Comparison of ENCODE assay signal across 9 cellular contexts in the genomic region with DNA sequence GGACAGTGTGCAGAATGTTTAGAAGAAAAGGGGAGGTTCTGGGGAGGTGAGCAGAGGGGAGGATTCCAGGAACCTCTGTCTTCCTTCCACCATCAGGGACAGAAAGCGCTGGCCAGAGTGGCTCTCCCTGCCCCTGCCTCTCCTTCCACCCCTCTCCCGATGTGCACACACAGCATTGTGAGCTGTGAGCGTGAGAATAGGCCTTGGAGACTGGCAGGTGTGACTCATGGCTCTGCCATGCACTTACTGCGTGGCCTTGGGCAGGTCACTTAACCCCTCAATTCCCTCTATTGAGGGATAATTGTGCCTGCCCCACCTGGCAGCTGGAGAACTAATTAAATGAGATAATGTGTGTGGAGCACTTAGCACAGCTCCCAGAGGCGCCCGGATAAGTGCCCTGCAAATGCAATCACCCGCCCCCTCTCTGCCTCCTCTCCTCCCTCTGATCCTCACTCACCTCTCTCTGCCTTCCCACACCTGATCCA.
A peak's percentile ranks its signal among the peaks of the same experiment; 100 is the strongest.
DNase-seq lines count a peak whose midpoint lies in the region; ATAC-seq and TF ChIP-seq lines count a peak whose summit lies in the region.
"Had no signal": no experiment of that assay in that cellular context is flagged by ENCODE, and none has a peak within 500 bp of the region (broad histone marks: within the 10 kb centered on the region; RNA-seq: fewer than 3 reads in every experiment).

No MANE protein-coding gene starts in this region.

- peaks cover 47% of the 10 kb centered on the region for H3K4me1 ChIP-seq in GM23248 (ENCODE audit: insufficient read depth)

- H3K27ac ChIP-seq in GM23248: peak overlapping the region; percentile 74

- H3K9me3 ChIP-seq in GM23248 (ENCODE audit: low read depth): no peaks in the 10 kb centered on the region

- H3K4me3 ChIP-seq in GM23248: no peak overlapping the region
- no peak overlapping the region for H3K4me3 ChIP-seq in fibroblast of the aortic adventitia (ENCODE audit: low read depth, low read length)

- 36 to 38% methylated on average over 7 of the region's 7 CpGs for WGBS in GM23248 (ENCODE audit: low coverage in 1 of 2, low lambda C conversion rate in 2 of 2, missing lambda C conversion rate in 2 of 2), 2 experiments

- peaks cover 39% of the 10 kb centered on the region for H3F3A ChIP-seq in GM23248 (ENCODE audit: insufficient read depth)

- H3K36me3 ChIP-seq in GM23248 (ENCODE audit: low read depth): 0 out of 2 replicates have a peak, but pooled peaks cover 4% of the 10 kb centered on the region

- no peak overlapping the region for H2AFZ ChIP-seq in GM23248

- H3K27me3 Mint-ChIP-seq in effector memory CD8-positive, alpha-beta T cell: no peaks in the 10 kb centered on the region
- H3K27me3 Mint-ChIP-seq: activated CD4-positive, alpha-beta memory T cell treated with anti-CD3 and anti-CD28 coated beads, Interleukin-2, amount 10 ng/mL, durations not matched to agents 7 days and 5 days had no signal

- DNase-seq in GM23248 (peak; percentile 94), RPMI7951 (ENCODE audit: low read depth) (peak; percentile 86), fibroblast of the aortic adventitia (ENCODE audit: low read depth) (peak; percentile 65), pulmonary artery endothelial cell (ENCODE audit: low read depth, low spot score) (peak; percentile 36), NCI-H345 treated with DMSO at 0.1 percent for 48 hours (lab: John Stamatoyannopoulos, UW; ENCODE audit: unreplicated experiment) (no peak)
- DNase-seq in effector memory CD8-positive, alpha-beta T cell: no peak
- DNase-seq: activated CD4-positive, alpha-beta memory T cell treated with anti-CD3 and anti-CD28 coated beads, Interleukin-2, amount 10 ng/mL, durations not matched to agents 7 days and 5 days had no signal

- peak overlapping the region; percentile 64 for H3K9ac ChIP-seq in GM23248

- TF ChIP-seq CTCF in fibroblast of the aortic adventitia (IDR thresholded peaks at IDR 0.05; ENCODE audit: insufficient read depth, low read length): no peak

- ATAC-seq in effector memory CD8-positive, alpha-beta T cell (replicated peaks): no peak
- ATAC-seq in HG02763 (IDR thresholded peaks at IDR 0.05; ENCODE audit: unreplicated experiment) (no peak), HG03139 (IDR thresholded peaks at IDR 0.05; ENCODE audit: unreplicated experiment) (no peak)

- H3K4me2 ChIP-seq in GM23248 (ENCODE audit: unreplicated experiment): peak overlapping the region; percentile 15

- peaks cover 69% of the 10 kb centered on the region for H3K79me2 ChIP-seq in GM23248 (ENCODE audit: insufficient read depth)

- H3K9me2 ChIP-seq in GM23248 (ENCODE audit: insufficient read depth): no peaks in the 10 kb centered on the region

- no peaks in the 10 kb centered on the region for H3K27me3 ChIP-seq in GM23248 (replicated peaks; ENCODE audit: insufficient read depth)

- peak overlapping the region in 1 of 2 donors; percentile 15 for H3K27ac Mint-ChIP-seq in effector memory CD8-positive, alpha-beta T cell
- H3K27ac Mint-ChIP-seq: activated CD4-positive, alpha-beta memory T cell treated with anti-CD3 and anti-CD28 coated beads, Interleukin-2, amount 10 ng/mL, durations not matched to agents 7 days and 5 days had no signal

- no peaks in the 10 kb centered on the region for H3K4me1 Mint-ChIP-seq in effector memory CD8-positive, alpha-beta T cell (ENCODE audit: low read depth in 2 of 2)
- H3K4me1 Mint-ChIP-seq: activated CD4-positive, alpha-beta memory T cell treated with anti-CD3 and anti-CD28 coated beads, Interleukin-2, amount 10 ng/mL, durations not matched to agents 7 days and 5 days had no signal

- H3K9me3 Mint-ChIP-seq in effector memory CD8-positive, alpha-beta T cell: no peaks in the 10 kb centered on the region
- H3K9me3 Mint-ChIP-seq: activated CD4-positive, alpha-beta memory T cell treated with anti-CD3 and anti-CD28 coated beads, Interleukin-2, amount 10 ng/mL, durations not matched to agents 7 days and 5 days had no signal

- no peak overlapping the region for H3K4me3 Mint-ChIP-seq in effector memory CD8-positive, alpha-beta T cell
- H3K4me3 Mint-ChIP-seq: activated CD4-positive, alpha-beta memory T cell treated with anti-CD3 and anti-CD28 coated beads, Interleukin-2, amount 10 ng/mL, durations not matched to agents 7 days and 5 days had no signal

- no peaks in the 10 kb centered on the region for H4K20me1 ChIP-seq in GM23248 (ENCODE audit: insufficient read depth)

- in situ Hi-C loops in GM23248 (cut with MboI): no loop called here

- H3K36me3 Mint-ChIP-seq in effector memory CD8-positive, alpha-beta T cell (ENCODE audit: insufficient read depth): peaks cover 3% of the 10 kb centered on the region

Comparison
In these comparisons a context has a peak if more than half of its experiments do, and no peak if none do; other contexts are left out.
1. DNase-seq: peak in GM23248 (single experiment), RPMI7951 (single experiment), fibroblast of the aortic adventitia (single experiment) and pulmonary artery endothelial cell (single experiment); none in effector memory CD8-positive, alpha-beta T cell (0 of 3) and NCI-H345 treated with DMSO at 0.1 percent for 48 hours (single experiment).